In the genomic region with DNA sequence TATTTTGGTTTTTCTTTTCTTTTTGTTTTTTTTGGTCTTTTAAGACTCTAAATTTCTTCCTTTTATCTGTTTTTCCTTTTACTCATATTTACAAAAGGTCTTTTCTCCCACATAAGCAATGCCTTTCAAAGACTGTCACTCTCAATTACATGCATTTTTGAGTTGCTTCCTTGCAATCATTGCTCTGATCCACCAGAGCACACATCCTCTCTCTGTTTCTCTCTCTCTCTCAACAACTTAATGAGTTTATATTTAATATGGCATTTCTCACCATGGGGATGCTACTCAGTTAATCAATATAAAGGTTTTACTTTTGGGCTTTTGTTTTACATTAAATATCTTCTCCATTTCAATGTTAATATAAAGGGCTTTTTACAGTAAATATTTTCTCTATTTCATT, we compare ENCODE assay signal across 23 cellular contexts.
"Had no signal": no experiment of that assay in that cellular context is flagged by ENCODE, and none has a peak within 500 bp of the region (broad histone marks: within the 10 kb centered on the region; RNA-seq: fewer than 3 reads in every experiment).

No MANE protein-coding gene starts in this region.

- DNase-seq: activated CD4-positive, alpha-beta T cell treated with anti-CD3 and anti-CD28 coated beads for 48 hours; activated CD4-positive, alpha-beta T cell treated with anti-CD3 and anti-CD28 coated beads, Interleukin-2, amount 50 U/mL, for 4 hours; activated CD4-positive, CD25-positive, alpha-beta regulatory T cell treated with anti-CD3 and anti-CD28 coated beads, Interleukin-2, amount 50 U/mL, for 72 hours; activated CD8-positive, alpha-beta memory T cell treated with anti-CD3 and anti-CD28 coated beads for 24 hours; activated gamma-delta T cell; activated naive CD4-positive, alpha-beta T cell treated with anti-CD3 and anti-CD28 coated beads for 36 hours; activated T-cell treated with anti-CD3 and anti-CD28 coated beads, Interleukin-2, amount 50 U/mL, for 4 hours; brain microvascular endothelial cell; MG63; MV-4-11; NCI-H1105; NCI-H1436; NCI-H1694 treated with DMSO at 0.1 percent for 48 hours; NCI-H2029 treated with DMSO at 0.1 percent for 48 hours; NCI-H345; NCI-H510A treated with DMSO at 0.1 percent for 48 hours; NCI-H69; NK-92 treated with Interleukin-12 subunit alpha and Interleukin-12 subunit beta, amount 100 ng/mL, for 24 hours; SHP77 had no signal

- H3K4me1 ChIP-seq: SJSA1 had no signal

- H3K4me3 Mint-ChIP-seq: activated naive CD4-positive, alpha-beta T cell treated with anti-CD3 and anti-CD28 coated beads for 36 hours; activated naive CD8-positive, alpha-beta T cell; activated T-cell treated with anti-CD3 and anti-CD28 coated beads, Interleukin-2, amount 50 U/mL, for 4 hours; T-helper 1 cell treated with Interleukin-12 subunit alpha and Interleukin-12 subunit beta and Interleukin-4 antibody, amounts not matched to agents 30 μg/mL and 1 μg/mL, for 36 hours had no signal

- H3K27me3 Mint-ChIP-seq: activated naive CD8-positive, alpha-beta T cell had no signal

- H3K36me3 Mint-ChIP-seq: activated naive CD8-positive, alpha-beta T cell had no signal

- H3K27me3 ChIP-seq: cardiac muscle cell had no signal

- H3K9me3 ChIP-seq: SJSA1 had no signal

- H3K27ac ChIP-seq: brain microvascular endothelial cell, cardiac muscle cell, SJSA1 had no signal

- H3K36me3 ChIP-seq: brain microvascular endothelial cell, cardiac muscle cell, MG63, SJSA1 had no signal

- H3K27ac Mint-ChIP-seq: activated naive CD4-positive, alpha-beta T cell treated with anti-CD3 and anti-CD28 coated beads for 36 hours; activated naive CD8-positive, alpha-beta T cell; T-helper 1 cell treated with Interleukin-12 subunit alpha and Interleukin-12 subunit beta and Interleukin-4 antibody, amounts not matched to agents 30 μg/mL and 1 μg/mL, for 36 hours had no signal

- ATAC-seq: activated T-cell treated with anti-CD3 and anti-CD28 coated beads, Interleukin-2, amount 50 U/mL, for 4 hours had no signal

- H3K9me3 Mint-ChIP-seq: activated naive CD4-positive, alpha-beta T cell treated with anti-CD3 and anti-CD28 coated beads for 36 hours; activated T-cell treated with anti-CD3 and anti-CD28 coated beads, Interleukin-2, amount 50 U/mL, for 4 hours had no signal

- H3K4me3 ChIP-seq: cardiac muscle cell, MG63, SJSA1 had no signal
